ENCODE assay signal across 2 cellular contexts in the genomic region with DNA sequence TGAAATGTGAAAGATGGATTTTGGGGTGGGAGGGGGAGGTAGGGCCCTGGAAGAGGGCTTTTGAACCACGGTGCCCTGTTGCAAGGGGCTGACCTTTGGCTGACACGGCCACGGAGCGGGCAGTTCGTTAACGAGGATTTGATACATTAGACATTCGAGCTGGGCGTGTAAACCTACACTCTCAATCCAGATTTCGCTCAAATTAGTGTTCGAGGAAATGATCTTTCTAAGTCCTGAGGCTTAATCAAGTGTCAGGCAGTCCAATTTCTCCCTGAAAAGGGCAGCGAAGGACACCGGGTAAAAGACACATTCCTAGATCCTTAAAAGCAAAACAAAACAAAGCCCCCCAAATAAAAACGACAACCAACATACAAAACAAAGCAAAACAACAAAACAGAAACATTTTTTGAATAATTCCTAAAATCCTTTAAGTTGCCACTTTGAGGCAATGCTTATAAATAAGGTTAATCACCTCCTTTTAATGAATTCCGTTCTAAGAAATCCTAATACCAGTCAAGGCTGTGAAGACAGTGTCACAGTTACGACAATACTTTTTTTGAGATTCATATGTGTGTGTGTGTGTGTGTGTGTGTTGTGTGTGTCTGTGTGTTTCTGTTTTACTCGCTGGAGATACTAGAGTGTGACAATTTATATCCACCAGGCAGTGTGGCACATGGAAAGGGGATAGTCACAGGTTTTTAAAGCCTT.
TF ChIP-seq lines count a peak whose summit lies in the region.

No MANE protein-coding gene starts in this region.

TF ChIP-seq in WTC11, 78 proteins besides CTCF, POLR2A, EP300 and RAD21:
- TF ChIP-seq NFE2L1 (CRISPR knock-in tag; IDR thresholded peaks at IDR 0.05) (no peak), ZNF396 (CRISPR knock-in tag; IDR thresholded peaks at IDR 0.05; ENCODE audit: borderline replicate concordance) (no peak), SMAD4 (CRISPR knock-in tag; IDR thresholded peaks at IDR 0.05) (no peak), CREM (CRISPR knock-in tag; IDR thresholded peaks at IDR 0.05) (no peak), ZNF232 (CRISPR knock-in tag; IDR thresholded peaks at IDR 0.05) (no peak), ZNF671 (CRISPR knock-in tag; IDR thresholded peaks at IDR 0.05) (no peak), TP53 (CRISPR knock-in tag; IDR thresholded peaks at IDR 0.05) (no peak), CREB1 (CRISPR knock-in tag; IDR thresholded peaks at IDR 0.05) (no peak)
- TF ChIP-seq, protein P1, sequence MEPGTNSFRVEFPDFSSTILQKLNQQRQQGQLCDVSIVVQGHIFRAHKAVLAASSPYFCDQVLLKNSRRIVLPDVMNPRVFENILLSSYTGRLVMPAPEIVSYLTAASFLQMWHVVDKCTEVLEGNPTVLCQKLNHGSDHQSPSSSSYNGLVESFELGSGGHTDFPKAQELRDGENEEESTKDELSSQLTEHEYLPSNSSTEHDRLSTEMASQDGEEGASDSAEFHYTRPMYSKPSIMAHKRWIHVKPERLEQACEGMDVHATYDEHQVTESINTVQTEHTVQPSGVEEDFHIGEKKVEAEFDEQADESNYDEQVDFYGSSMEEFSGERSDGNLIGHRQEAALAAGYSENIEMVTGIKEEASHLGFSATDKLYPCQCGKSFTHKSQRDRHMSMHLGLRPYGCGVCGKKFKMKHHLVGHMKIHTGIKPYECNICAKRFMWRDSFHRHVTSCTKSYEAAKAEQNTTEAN (CRISPR knock-in tag; IDR thresholded peaks at IDR 0.05) = no peak

TF ChIP-seq in H1, 55 proteins besides CTCF, POLR2A, EP300 and RAD21:
- TF ChIP-seq, protein P2, sequence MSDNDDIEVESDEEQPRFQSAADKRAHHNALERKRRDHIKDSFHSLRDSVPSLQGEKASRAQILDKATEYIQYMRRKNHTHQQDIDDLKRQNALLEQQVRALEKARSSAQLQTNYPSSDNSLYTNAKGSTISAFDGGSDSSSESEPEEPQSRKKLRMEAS (IDR thresholded peaks at IDR 0.05) = 0 out of 2 replicates have a peak, but pooled peaks have one; percentile 6
- TF ChIP-seq GABPA (IDR thresholded peaks at IDR 0.05; ENCODE audit: borderline replicate concordance, insufficient read depth, low read length) (no peak), CBX8 (IDR thresholded peaks at IDR 0.05; ENCODE audit: borderline replicate concordance, low read depth, low read length) (peak; percentile 50), RNF2 (IDR thresholded peaks at IDR 0.05; ENCODE audit: borderline replicate concordance, low read depth, low read length, missing control alignments, poor library complexity, severe bottlenecking) (peak; percentile 6), TCF12 (IDR thresholded peaks at IDR 0.05; ENCODE audit: low read depth, low read length) (0 out of 2 replicates have a peak, but pooled peaks have one; percentile 48)
TF ChIP-seq in H1: peak in this region for 4.
